17 cellular contexts compared by ENCODE assay signal in the genomic region with DNA sequence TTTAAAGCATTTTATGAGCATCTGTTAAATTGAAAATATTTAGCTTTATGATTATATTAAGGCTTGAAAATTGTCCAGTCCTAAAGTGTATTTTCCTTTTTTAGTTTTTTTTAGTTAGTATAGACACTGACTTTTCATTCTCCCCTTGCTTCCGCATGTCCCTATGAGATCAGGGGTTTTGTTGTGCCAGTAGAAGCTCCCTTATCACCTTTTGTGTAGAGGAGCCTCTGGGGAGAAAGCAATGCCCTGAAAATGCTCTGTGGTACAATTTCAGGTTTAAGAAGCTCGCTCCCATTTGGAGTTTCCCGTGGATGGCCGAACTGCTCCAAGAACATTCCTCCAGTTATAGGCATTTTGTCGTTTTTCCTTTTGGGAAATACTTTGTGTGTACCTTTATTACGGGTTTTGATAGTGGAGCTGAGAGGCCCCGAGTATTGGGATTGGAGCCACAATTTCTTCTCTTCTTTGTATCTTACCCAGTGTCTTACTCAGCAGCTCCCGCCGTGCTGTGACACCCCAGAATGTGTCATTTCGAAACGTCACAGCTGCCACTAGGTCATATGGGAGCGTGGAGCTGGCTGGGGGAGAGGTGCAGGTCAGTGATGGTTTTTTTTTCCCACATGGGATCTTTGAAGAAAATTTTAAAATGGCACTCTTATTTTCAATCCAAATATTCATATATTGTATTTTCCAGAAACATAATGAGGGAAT. TPM values are rescaled to one million over a fixed set of nuclear protein-coding genes. Genes with fewer than 3 reads are reported as not detected.
DNase-seq lines count a peak whose midpoint lies in the region; ATAC-seq, FAIRE-seq and TF ChIP-seq lines count a peak whose summit lies in the region.
"Had no signal": no experiment of that assay in that cellular context is flagged by ENCODE, and none has a peak within 500 bp of the region (broad histone marks: within the 10 kb centered on the region; RNA-seq: fewer than 3 reads in every experiment).

No MANE protein-coding gene starts in this region.

- H3K79me2 ChIP-seq in HepG2 (ENCODE audit: insufficient read depth, low read length) = peaks cover 45% of the 10 kb centered on the region
- H3K79me2 ChIP-seq in GM23338 (replicated peaks; ENCODE audit: insufficient read depth) = peaks cover 49% of the 10 kb centered on the region

- H3K4me1 ChIP-seq in HepG2 (ENCODE audit: insufficient read depth, low read length) (peaks cover 51% of the 10 kb centered on the region), right lobe of liver (peaks cover 0 to 8% (median 3%) of the 10 kb centered on the region in 4 donors), gastroesophageal sphincter (peaks cover 5 to 64% (median 8%) of the 10 kb centered on the region in 3 donors), GM23338 (ENCODE audit: insufficient read depth) (no peaks in the 10 kb centered on the region)

- no peaks in the 10 kb centered on the region for H3K9me2 ChIP-seq in GM23338 (ENCODE audit: insufficient read depth)

- BruUV-seq in HepG2 (replicated peaks; lab: Mats Ljungman, UMichigan) = no TSS peak

- H3K27me3 Mint-ChIP-seq in nephron progenitor cell (ENCODE audit: low read depth, poor library complexity) (no peaks in the 10 kb centered on the region), GM23338 (ENCODE audit: insufficient read depth, low read depth, poor library complexity) (no peaks in the 10 kb centered on the region)
- H3K27me3 Mint-ChIP-seq: activated CD8-positive, alpha-beta T cell treated with anti-CD3 and anti-CD28 coated beads for 36 hours had no signal

- 95% methylated on average over 12 of the region's 12 CpGs for WGBS in HepG2 (ENCODE audit: low lambda C conversion rate)
- WGBS in right lobe of liver (ENCODE audit: insufficient coverage, low coverage, low lambda C conversion rate, missing lambda C conversion rate) = 76% methylated on average over 12 of the region's 12 CpGs
- 25 to 33% methylated on average over 3 to 12 of the region's 12 CpGs for WGBS in gastroesophageal sphincter (ENCODE audit: low coverage in 1 of 2), 2 donors

- H3K9ac ChIP-seq in HepG2 (ENCODE audit: insufficient read depth, low read depth, low read length) = no peak overlapping the region

- DNase-seq in HepG2 (ENCODE audit: low spot score) = no peak
- DNase-seq in right lobe of liver = no peak
- DNase-seq in nephron progenitor cell = no peak
- DNase-seq in left colon = no peak
- no peak for DNase-seq in GM23338 (ENCODE audit: low spot score)
- DNase-seq in GM12892 (ENCODE audit: insufficient read length) = no peak
- DNase-seq: activated CD8-positive, alpha-beta T cell treated with anti-CD3 and anti-CD28 coated beads for 36 hours; activated naive CD4-positive, alpha-beta T cell treated with Interleukin-2 at 50 U/mL for 16 hours; cerebellar nuclear complex; Karpas-422; NCI-H1694 treated with DMSO at 0.1 percent for 48 hours; NCI-H526; T1000 had no signal

- no peak overlapping the region for H2AFZ ChIP-seq in HepG2 (ENCODE audit: low read length)
- H2AFZ ChIP-seq in GM23338 = no peak overlapping the region

- FAIRE-seq in HepG2 (lab: Jason Lieb, UNC) = no peak
- FAIRE-seq in GM12892 (lab: Jason Lieb, UNC) = no peak
- FAIRE-seq: A204.1 had no signal

- H3K27ac ChIP-seq in HepG2 (ENCODE audit: extremely low read length, insufficient read depth, low read length) (peak overlapping the region; percentile 48), right lobe of liver (no peak overlapping the region), gastroesophageal sphincter (peak overlapping the region; percentile 80 to 90 (median 86)), GM23338 (ENCODE audit: low read depth) (no peak overlapping the region)
- H3K27ac ChIP-seq: RWPE1 had no signal

- H3K36me3 ChIP-seq in HepG2 (replicated peaks in 1 of 2; ENCODE audit: control insufficient read depth in 1 of 2, insufficient read depth in 2 of 2, low read length in 2 of 2) (peaks cover 26 to 70% of the 10 kb centered on the region in 2 experiments), right lobe of liver (peaks cover 4 to 34% (median 7%) of the 10 kb centered on the region in 4 donors), gastroesophageal sphincter (peaks cover 0 to 37% of the 10 kb centered on the region in 2 donors), GM23338 (ENCODE audit: insufficient read depth) (0 out of 2 replicates have a peak, but pooled peaks cover 3% of the 10 kb centered on the region)

- H3K36me3 Mint-ChIP-seq in nephron progenitor cell (ENCODE audit: low read depth) (peaks cover 90% of the 10 kb centered on the region), GM23338 (ENCODE audit: low read depth) (peaks cover 34% of the 10 kb centered on the region; the same call in 2 of the 3 replicates)

- in situ Hi-C loops in HepG2 (cut with HindIII; ENCODE audit: extremely low pct_ligation_motif_present, low pct_unique_long_range_greater_than_20kb) = no loop called here

- TF ChIP-seq RAD21 in HepG2 (CRISPR knock-in tag; IDR thresholded peaks at IDR 0.05) = no peak

- no peaks in the 10 kb centered on the region for H3K27me3 ChIP-seq in HepG2 (ENCODE audit: control insufficient read depth in 1 of 2, insufficient read depth in 2 of 2, low read length in 2 of 2)
- H3K27me3 ChIP-seq in right lobe of liver = no peaks in the 10 kb centered on the region
- no peaks in the 10 kb centered on the region for H3K27me3 ChIP-seq in gastroesophageal sphincter
- H3K27me3 ChIP-seq in GM23338 (ENCODE audit: insufficient read depth) = no peaks in the 10 kb centered on the region

- H3K4me3 ChIP-seq in HepG2 (replicated peaks in 1 of 3; ENCODE audit: insufficient read depth in 1 of 3, low read depth in 2 of 3, low read length in 3 of 3) (no peak overlapping the region), right lobe of liver (no peak overlapping the region), gastroesophageal sphincter (no peak overlapping the region), GM23338 (no peak overlapping the region)

- H3K27ac Mint-ChIP-seq in nephron progenitor cell (peak overlapping the region; percentile 90), GM23338 (no peak overlapping the region)
- H3K27ac Mint-ChIP-seq: activated CD8-positive, alpha-beta T cell treated with anti-CD3 and anti-CD28 coated beads for 36 hours had no signal

- TF ChIP-seq POLR2A in HepG2 (IDR thresholded peaks at IDR 0.05; ENCODE audit: insufficient read depth in 1 of 2, low read depth in 2 of 2, low read length in 2 of 2) (no peak), right lobe of liver (IDR thresholded peaks at IDR 0.05) (no peak), gastroesophageal sphincter (IDR thresholded peaks at IDR 0.05) (no peak), GM12892 (IDR thresholded peaks at IDR 0.05; ENCODE audit: low read depth, low read length) (no peak)

- TF ChIP-seq CTCF in HepG2 (CRISPR knock-in tag; IDR thresholded peaks at IDR 0.05) (peak; percentile 20; the same call in 1 of the 2 replicates), right lobe of liver (IDR thresholded peaks at IDR 0.05) (no peak), gastroesophageal sphincter (IDR thresholded peaks at IDR 0.05) (no peak), nephron progenitor cell (IDR thresholded peaks at IDR 0.05) (no peak), GM23338 (conservative IDR thresholded peaks at IDR 0.05; ENCODE audit: low read depth in 2 of 2) (no peak)

- H3K4me2 ChIP-seq in HepG2 (ENCODE audit: low read depth, low read length) = 0 out of 2 replicates have a peak overlapping the region, but pooled peaks have one; percentile 6
- no peak overlapping the region for H3K4me2 ChIP-seq in GM23338

- intact Hi-C loops in HepG2 (cut with micrococcal nuclease; ENCODE audit: unreplicated experiment) = no loop called here
- intact Hi-C loops in right lobe of liver (cut with DNase I) = no loop called here
- intact Hi-C loops in left colon (cut with DNase I, micrococcal nuclease) = no loop called here

- POLR2A ChIA-PET in HepG2 (lab: Yijun Ruan, JAX) = interaction anchor here (1.1 to 2.8 kb wide), 9 partner anchors 10 to 352 kb away, joined by 3 to 23 read pairs (median 6); a partner anchor contains a TSS

- H3K9me3 Mint-ChIP-seq in nephron progenitor cell (peaks cover 45% of the 10 kb centered on the region), GM23338 (no peaks in the 10 kb centered on the region)

- no peak for TF ChIP-seq EP300 in HepG2 (IDR thresholded peaks at IDR 0.05; ENCODE audit: low read depth in 2 of 2, low read length in 2 of 2)
- no peak for TF ChIP-seq EP300 in HepG2 (CRISPR knock-in tag; IDR thresholded peaks at IDR 0.05; ENCODE audit: borderline replicate concordance)
- no peak for TF ChIP-seq EP300 in gastroesophageal sphincter (IDR thresholded peaks at IDR 0.05)

- CTCF ChIA-PET in HepG2 (lab: Yijun Ruan, JAX; ENCODE audit: low intra/inter-chr PET ratio, low total read pairs) = no interaction called here

- H3K9me3 ChIP-seq in HepG2 (ENCODE audit: low read length) = no peaks in the 10 kb centered on the region
- no peaks in the 10 kb centered on the region for H3K9me3 ChIP-seq in right lobe of liver
- H3K9me3 ChIP-seq in gastroesophageal sphincter = no peaks in the 10 kb centered on the region

- H3K4me1 Mint-ChIP-seq in nephron progenitor cell (peaks cover 30% of the 10 kb centered on the region), GM23338 (no peaks in the 10 kb centered on the region)

- H3K4me3 Mint-ChIP-seq in nephron progenitor cell = no peak overlapping the region
- H3K4me3 Mint-ChIP-seq in GM23338 = no peak overlapping the region
- H3K4me3 Mint-ChIP-seq: activated CD8-positive, alpha-beta T cell treated with anti-CD3 and anti-CD28 coated beads for 36 hours had no signal

- H4K20me1 ChIP-seq in HepG2 (ENCODE audit: insufficient read depth, low read length) = no peaks in the 10 kb centered on the region
- H4K20me1 ChIP-seq in GM23338 (replicated peaks; ENCODE audit: insufficient read depth) = peaks cover 17% of the 10 kb centered on the region

- ATAC-seq in HepG2 (0 out of 3 replicates have a peak, but pooled peaks have one; percentile 14), right lobe of liver (no peak), gastroesophageal sphincter (no peak), left colon (no peak), GM19452 (IDR thresholded peaks at IDR 0.05; ENCODE audit: unreplicated experiment) (no peak), GM23338 (no peak)
- ATAC-seq: activated CD8-positive, alpha-beta T cell treated with anti-CD3 and anti-CD28 coated beads for 36 hours had no signal

- H3F3A ChIP-seq in GM23338 (replicated peaks; ENCODE audit: low read depth) = no peaks in the 10 kb centered on the region

RNA-seq across cellular contexts. Expression of a gene that starts 49.9 kb away (rescaled TPM):
- total RNA-seq in HepG2 (2016; rRNA removed; fragmentation: Illumina TruSeq; extraction: Trizol) (41.5 and 45.6 TPM in 2 replicates), right lobe of liver (100 to 1,000 TPM in 1 of 6 experiments, 10 to 100 TPM in 5; 25.0 to 153 (median 37.9) TPM), gastroesophageal sphincter (10 to 100 TPM; 17.1 to 26.8 (median 23.7) TPM), left colon (10 to 100 TPM; 30.8 to 34.9 TPM)
- 88.9 and 116 TPM in 2 replicates for total RNA-seq in HepG2 (2016; cell fraction: cytosol; rRNA removed; fragmentation: Illumina TruSeq; extraction: Trizol; ENCODE audit: low read depth)
- 39.5 and 44.6 TPM in 2 replicates for total RNA-seq in HepG2 (2016; cell fraction: insoluble cytoplasmic fraction; rRNA removed; fragmentation: Illumina TruSeq; extraction: Trizol)
- total RNA-seq in HepG2 (2016; cell fraction: membrane; rRNA removed; fragmentation: Illumina TruSeq; extraction: Trizol) = 25.9 and 26.4 TPM in 2 replicates
- total RNA-seq in HepG2 (2016; cell fraction: nucleus; rRNA removed; fragmentation: Illumina TruSeq; extraction: Trizol) = 54.7 and 73.0 TPM in 2 replicates
- polyA plus RNA-seq in HepG2 (2011; rRNA removed) (29.7 and 31.1 TPM in 2 replicates), GM23338 (2016; fragmentation: Nextera tagmentation; extraction: Ambion mirVana) (6.3 and 7.3 TPM in 2 replicates)
- 16.3 and 23.0 TPM in 2 replicates for polyA plus RNA-seq in HepG2 (2011; cell fraction: cytosol; rRNA removed)
- polyA plus RNA-seq in HepG2 (2011; cell fraction: nucleus; rRNA removed) = 23.9 and 28.8 TPM in 2 replicates
- polyA plus RNA-seq in HepG2 (2012) = 25.6 and 28.2 TPM in 2 replicates
- polyA plus RNA-seq in HepG2 (2016; cell fraction: cytosol; fragmentation: Illumina TruSeq; extraction: Trizol; ENCODE audit: low read depth) = 1.9 and 2.1 TPM in 2 replicates
- 40.0 and 47.0 TPM in 2 replicates for polyA plus RNA-seq in HepG2 (2016; cell fraction: insoluble cytoplasmic fraction; fragmentation: Illumina TruSeq; extraction: Trizol; ENCODE audit: low read depth)
- 7.1 and 7.5 TPM in 2 replicates for polyA plus RNA-seq in HepG2 (2016; cell fraction: membrane; fragmentation: Illumina TruSeq; extraction: Trizol; ENCODE audit: low read depth)
- polyA plus RNA-seq in HepG2 (2016; cell fraction: nucleus; fragmentation: Illumina TruSeq; extraction: Trizol; ENCODE audit: insufficient read depth, low read depth) = 61.9 and 76.1 TPM in 2 replicates
- 39.2 and 72.4 TPM in 2 replicates for polyA minus RNA-seq in HepG2 (2011; rRNA and poly(A)+ RNA removed; ENCODE audit: low replicate concordance)
- 36.2 and 48.9 TPM in 2 replicates for polyA minus RNA-seq in HepG2 (2011; cell fraction: cytosol; rRNA and poly(A)+ RNA removed)
- polyA minus RNA-seq in HepG2 (2011; cell fraction: nucleus; rRNA and poly(A)+ RNA removed) = 98.0 and 104 TPM in 2 replicates
- total RNA-seq in GM23338 (2014; rRNA removed; shearing (Covaris generic)) = 14.8 and 24.3 TPM in 2 replicates
- 19.6 TPM for polyA plus RNA-seq in GM12892 (2012; ENCODE audit: missing spikeins)

RNA-seq across cellular contexts. Expression of a gene that starts 50.2 kb away (rescaled TPM):
- total RNA-seq in HepG2 (2016; rRNA removed; fragmentation: Illumina TruSeq; extraction: Trizol) = 39.8 and 51.7 TPM in 2 replicates
- 4.3 and 5.3 TPM in 2 replicates for total RNA-seq in HepG2 (2016; cell fraction: cytosol; rRNA removed; fragmentation: Illumina TruSeq; extraction: Trizol; ENCODE audit: low read depth)
- 39.0 and 48.3 TPM in 2 replicates for total RNA-seq in HepG2 (2016; cell fraction: insoluble cytoplasmic fraction; rRNA removed; fragmentation: Illumina TruSeq; extraction: Trizol)
- total RNA-seq in HepG2 (2016; cell fraction: membrane; rRNA removed; fragmentation: Illumina TruSeq; extraction: Trizol) = 12.1 and 12.8 TPM in 2 replicates
- 53.4 and 63.7 TPM in 2 replicates for total RNA-seq in HepG2 (2016; cell fraction: nucleus; rRNA removed; fragmentation: Illumina TruSeq; extraction: Trizol)
- 21.5 and 22.9 TPM in 2 replicates for polyA plus RNA-seq in HepG2 (2011; rRNA removed)
- 15.4 and 16.2 TPM in 2 replicates for polyA plus RNA-seq in HepG2 (2011; cell fraction: cytosol; rRNA removed)
- 16.1 and 18.5 TPM in 2 replicates for polyA plus RNA-seq in HepG2 (2011; cell fraction: nucleus; rRNA removed)
- polyA plus RNA-seq in HepG2 (2012) = 15.4 and 20.9 TPM in 2 replicates
- 2.1 and 2.4 TPM in 2 replicates for polyA plus RNA-seq in HepG2 (2016; cell fraction: cytosol; fragmentation: Illumina TruSeq; extraction: Trizol; ENCODE audit: low read depth)
- 23.2 and 30.3 TPM in 2 replicates for polyA plus RNA-seq in HepG2 (2016; cell fraction: insoluble cytoplasmic fraction; fragmentation: Illumina TruSeq; extraction: Trizol; ENCODE audit: low read depth)
- polyA plus RNA-seq in HepG2 (2016; cell fraction: membrane; fragmentation: Illumina TruSeq; extraction: Trizol; ENCODE audit: low read depth) = 3.8 and 4.7 TPM in 2 replicates
- 32.5 and 34.5 TPM in 2 replicates for polyA plus RNA-seq in HepG2 (2016; cell fraction: nucleus; fragmentation: Illumina TruSeq; extraction: Trizol; ENCODE audit: insufficient read depth, low read depth)
- 67.8 and 87.6 TPM in 2 replicates for polyA minus RNA-seq in HepG2 (2011; rRNA and poly(A)+ RNA removed; ENCODE audit: low replicate concordance)
- 20.3 and 23.7 TPM in 2 replicates for polyA minus RNA-seq in HepG2 (2011; cell fraction: cytosol; rRNA and poly(A)+ RNA removed)
- polyA minus RNA-seq in HepG2 (2011; cell fraction: nucleus; rRNA and poly(A)+ RNA removed) = 72.5 and 93.6 TPM in 2 replicates
- 10 to 100 TPM in 4 of 6 experiments, 1 to 10 TPM in 2; 8.6 to 14.3 (median 11.3) TPM for total RNA-seq in right lobe of liver
- total RNA-seq in gastroesophageal sphincter = 10 to 100 TPM in 3 of 4 donors, 1 to 10 TPM in 1; 9.8 to 14.8 (median 12.5) TPM
- 10 to 100 TPM in 1 of 2 donors, 1 to 10 TPM in 1; 9.6 to 13.6 TPM for total RNA-seq in left colon
- total RNA-seq in GM23338 (2014; rRNA removed; shearing (Covaris generic)) = 48.7 and 56.4 TPM in 2 replicates
- 17.3 and 17.8 TPM in 2 replicates for polyA plus RNA-seq in GM23338 (2016; fragmentation: Nextera tagmentation; extraction: Ambion mirVana)
- 17.6 TPM for polyA plus RNA-seq in GM12892 (2012; ENCODE audit: missing spikeins)

Comparison
In these comparisons a context has a peak if more than half of its experiments do, and no peak if none do; other contexts are left out.
1. H3K27ac ChIP-seq: peak in HepG2 (single experiment) and gastroesophageal sphincter (4 of 4); none in right lobe of liver (0 of 3) and GM23338 (single experiment).